8 cellular contexts compared by ENCODE assay signal in genomic region chr4:76305033-76305687, GRCh38. TPM values are rescaled to one million over a fixed set of nuclear protein-coding genes. Genes with fewer than 3 reads are reported as not detected.
DNase-seq lines count a peak whose midpoint lies in the region; ATAC-seq, FAIRE-seq and TF ChIP-seq lines count a peak whose summit lies in the region.

No MANE protein-coding gene starts in this region.

- peak overlapping the region; percentile 51 for H3K4me3 ChIP-seq in CD8-positive, alpha-beta memory T cell (ENCODE audit: low read length)
- H3K4me3 ChIP-seq in PC-3 (ENCODE audit: low read length) (peak overlapping the region; percentile 99), H1 (ENCODE audit: extremely low read depth in 1 of 4, insufficient read depth in 2 of 4, low read depth in 3 of 4, low read length in 4 of 4) (peak overlapping the region in 1 of 4 experiments; percentile 69; a peak in 1 of 8 replicates), ovary (peak overlapping the region; percentile 58)

- no peak overlapping the region for H2BK20ac ChIP-seq in H1 (ENCODE audit: low read length)

- peaks cover 45% of the 10 kb centered on the region for H3K79me2 ChIP-seq in PC-3 (ENCODE audit: low read length)
- H3K79me2 ChIP-seq in H1 (ENCODE audit: control insufficient read depth in 1 of 2, insufficient read depth in 2 of 2, low read length in 2 of 2), result no peaks in the 10 kb centered on the region

- no peak overlapping the region for H4K91ac ChIP-seq in H1 (replicated peaks; ENCODE audit: insufficient read length, low read length)

- TF ChIP-seq RAD21 in H1 (IDR thresholded peaks at IDR 0.05 in 1 of 2, conservative IDR thresholded peaks at IDR 0.05 in 1 of 2; ENCODE audit: low read depth in 2 of 2, low read length in 2 of 2), result no peak

- no peak overlapping the region for H4K8ac ChIP-seq in H1 (ENCODE audit: extremely low read depth, insufficient read depth, low read length)

- CTCF ChIA-PET in CD8-positive, alpha-beta memory T cell (lab: Charles Lee), result interaction anchor here (0.9 to 3.2 kb wide), 3 partner anchors 10 to 73 kb away, joined by 3 to 12 read pairs (median 5); no protein-coding TSS in a partner anchor
- CTCF ChIA-PET in PC-3 (lab: Charles Lee), result interaction anchor here (0.7 kb wide), 1 partner anchor 200 kb away, joined by 3 read pairs; no protein-coding TSS in a partner anchor
- CTCF ChIA-PET in H1 (lab: Charles Lee; ENCODE audit: partially characterized antibody), result interaction anchor here (0.5 to 4.4 kb wide), 11 partner anchors 9 to 520 kb away, joined by 3 to 35 read pairs (median 4); no protein-coding TSS in a partner anchor

- H3K56ac ChIP-seq in H1 (replicated peaks; ENCODE audit: insufficient read length, low read depth, low read length), result no peak overlapping the region

- H2BK120ac ChIP-seq in H1 (replicated peaks; ENCODE audit: low read depth, low read length), result no peak overlapping the region

- no peak overlapping the region; the same call in 1 of the 2 replicates for H2AK5ac ChIP-seq in H1 (ENCODE audit: low read depth, low read length)

- peaks cover 28 to 57% (median 39%) of the 10 kb centered on the region in 3 donors for H3K4me1 Mint-ChIP-seq in CD8-positive, alpha-beta memory T cell

- no peak overlapping the region for H3K23ac ChIP-seq in H1 (ENCODE audit: insufficient read length)

- ATAC-seq in PC-3, result no peak
- no peak for ATAC-seq in GM18870 (IDR thresholded peaks at IDR 0.05; ENCODE audit: unreplicated experiment)

- intact Hi-C loops in PC-3 (cut with micrococcal nuclease), result loop anchor here (10.0 kb wide), 3 partner anchors 70 to 200 kb away; partner anchors contain the start of gene SCARB2
- intact Hi-C loops in ovary (cut with DNase I), result loop anchor here in 1 of 4 donors (10.0 kb wide), 1 partner anchor 110 kb away; no protein-coding TSS in a partner anchor

- H3K36me3 Mint-ChIP-seq in CD8-positive, alpha-beta memory T cell, result peaks cover 0 to 7% (median 0%) of the 10 kb centered on the region in 3 donors

- 0 out of 2 replicates have a peak overlapping the region, but pooled peaks have one; percentile 18 for H2BK12ac ChIP-seq in H1 (ENCODE audit: low read depth, low read length)

- no peak overlapping the region for H3K18ac ChIP-seq in H1 (ENCODE audit: extremely low read depth, low read length)

- H3K27me3 ChIP-seq in CD8-positive, alpha-beta memory T cell (ENCODE audit: insufficient read depth, low read length, poor library complexity, severe bottlenecking), result no peaks in the 10 kb centered on the region
- H3K27me3 ChIP-seq in PC-3 (ENCODE audit: low read length), result no peaks in the 10 kb centered on the region
- peaks cover 2 to 17% (median 11%) of the 10 kb centered on the region in 4 experiments for H3K27me3 ChIP-seq in H1 (replicated peaks in 1 of 4; ENCODE audit: control insufficient read depth in 3 of 4, extremely low read depth in 1 of 4, insufficient read depth in 3 of 4, low read length in 3 of 4)
- no peaks in the 10 kb centered on the region for H3K27me3 ChIP-seq in ovary

- no peaks in the 10 kb centered on the region for H3K9me3 ChIP-seq in CD8-positive, alpha-beta memory T cell (ENCODE audit: low read length)
- no peaks in the 10 kb centered on the region for H3K9me3 ChIP-seq in PC-3 (ENCODE audit: low read length)
- H3K9me3 ChIP-seq in H1 (ENCODE audit: insufficient read depth in 2 of 2, low read depth in 1 of 2, low read length in 1 of 2), result no peaks in the 10 kb centered on the region
- no peaks in the 10 kb centered on the region for H3K9me3 ChIP-seq in ovary

- peaks cover 2 to 9% of the 10 kb centered on the region in 2 donors for H3K27me3 Mint-ChIP-seq in CD8-positive, alpha-beta memory T cell

- peak overlapping the region; percentile 28 for H3K27ac ChIP-seq in CD8-positive, alpha-beta memory T cell (ENCODE audit: low read depth, low read length)
- H3K27ac ChIP-seq in PC-3 (ENCODE audit: low read length), result no peak overlapping the region
- H3K27ac ChIP-seq in H1 (ENCODE audit: low read depth, low read length), result no peak overlapping the region
- H3K27ac ChIP-seq in ovary, result peak overlapping the region in 1 of 2 donors; percentile 84

- H4K20me1 ChIP-seq in PC-3 (ENCODE audit: low read length) (no peaks in the 10 kb centered on the region), H1 (replicated peaks in 1 of 2; ENCODE audit: control insufficient read depth in 1 of 2, insufficient read depth in 2 of 2, low read length in 2 of 2) (peaks cover 0 to 1% of the 10 kb centered on the region in 2 experiments)

- peaks cover 21% of the 10 kb centered on the region for H3K4me1 ChIP-seq in CD8-positive, alpha-beta memory T cell (ENCODE audit: insufficient read depth, low read length)
- peaks cover 39% of the 10 kb centered on the region for H3K4me1 ChIP-seq in PC-3 (ENCODE audit: insufficient read depth, low read length)
- H3K4me1 ChIP-seq in H1 (replicated peaks in 1 of 4; ENCODE audit: control insufficient read depth in 3 of 4, insufficient read depth in 4 of 4, low read length in 3 of 4), result no peaks in the 10 kb centered on the region; a peak in 1 of 7 replicates
- peaks cover 8% of the 10 kb centered on the region for H3K4me1 ChIP-seq in ovary (ENCODE audit: insufficient read depth)

- no peaks in the 10 kb centered on the region for H3K79me1 ChIP-seq in H1 (ENCODE audit: low read depth, low read length)

- TF ChIP-seq EP300 in H1 (IDR thresholded peaks at IDR 0.05; ENCODE audit: borderline replicate concordance in 1 of 2, low read depth in 2 of 2, low read length in 2 of 2), result no peak
- no peak for TF ChIP-seq EP300 in ovary (IDR thresholded peaks at IDR 0.05)

- peak overlapping the region; percentile 23 to 83 (median 42) for H3K27ac Mint-ChIP-seq in CD8-positive, alpha-beta memory T cell

- H3K9me3 Mint-ChIP-seq in CD8-positive, alpha-beta memory T cell, result peaks cover 0 to 1% (median 0%) of the 10 kb centered on the region in 5 donors

- no peak overlapping the region for H2BK15ac ChIP-seq in H1 (ENCODE audit: low read length)

- no TSS peak for BruUV-seq in PC-3 (replicated peaks; lab: Mats Ljungman, UMichigan)

- TF ChIP-seq CTCF in PC-3 (conservative IDR thresholded peaks at IDR 0.05; ENCODE audit: low read depth, low read length) (no peak), H1 (IDR thresholded peaks at IDR 0.05; ENCODE audit: control extremely low read depth in 1 of 3, insufficient read depth in 1 of 3, low read depth in 1 of 3, low read length in 3 of 3) (no peak), ovary (IDR thresholded peaks at IDR 0.05) (no peak)

- H3K9me2 ChIP-seq in PC-3 (replicated peaks; ENCODE audit: low read length), result no peaks in the 10 kb centered on the region

- H2AFZ ChIP-seq in PC-3 (ENCODE audit: low read length) (peak overlapping the region; percentile 92), H1 (ENCODE audit: low read length) (no peak overlapping the region)

- no peaks in the 10 kb centered on the region for H3K36me3 ChIP-seq in CD8-positive, alpha-beta memory T cell (ENCODE audit: insufficient read depth, low read length)
- H3K36me3 ChIP-seq in PC-3 (ENCODE audit: low read depth, low read length), result peaks cover 3% of the 10 kb centered on the region; the same call in 1 of the 2 replicates
- H3K36me3 ChIP-seq in H1 (ENCODE audit: control insufficient read depth in 2 of 4, insufficient read depth in 4 of 4, low read length in 3 of 4), result peaks cover 0 to 4% (median 0%) of the 10 kb centered on the region in 4 experiments; a peak in 2 of 8 replicates
- no peaks in the 10 kb centered on the region for H3K36me3 ChIP-seq in ovary

- peak overlapping the region; percentile 89 for H3K9ac ChIP-seq in PC-3 (ENCODE audit: low read length)
- H3K9ac ChIP-seq in H1 (replicated peaks in 1 of 4; ENCODE audit: extremely low read depth in 1 of 4, low read depth in 3 of 4, low read length in 3 of 4), result no peak overlapping the region

- FAIRE-seq in H1 (lab: Jason Lieb, UNC) (no peak), HTR-8/SVneo (lab: Jason Lieb, UNC) (no peak)

- POLR2A ChIA-PET in CD8-positive, alpha-beta memory T cell (lab: Charles Lee), result no interaction called here
- POLR2A ChIA-PET in PC-3 (lab: Charles Lee; ENCODE audit: unreplicated experiment), result interaction anchor here (0.5 to 0.7 kb wide), 2 partner anchors 41 to 90 kb away, joined by 3 read pairs; no protein-coding TSS in a partner anchor
- POLR2A ChIA-PET in H1 (lab: Charles Lee; ENCODE audit: partially characterized antibody), result interaction anchor here (0.8 to 2.1 kb wide), 5 partner anchors 8 to 125 kb away, joined by 3 to 6 read pairs (median 3); no protein-coding TSS in a partner anchor

- H3K4me2 ChIP-seq in PC-3 (ENCODE audit: low read length), result peak overlapping the region; percentile 81
- peak overlapping the region; percentile 74 to 84; a peak in 3 of 4 replicates for H3K4me2 ChIP-seq in H1 (ENCODE audit: insufficient read depth in 1 of 2, low read depth in 2 of 2, low read length in 2 of 2)

- TF ChIP-seq POLR2A in H1 (IDR thresholded peaks at IDR 0.05; ENCODE audit: control extremely low read depth in 1 of 2, low read depth in 2 of 2, low read length in 2 of 2) (no peak), ovary (IDR thresholded peaks at IDR 0.05) (no peak)

- H3K23me2 ChIP-seq in H1 (ENCODE audit: low read depth, low read length), result peaks cover 8% of the 10 kb centered on the region; the same call in 1 of the 2 replicates

- H3F3A ChIP-seq in PC-3 (ENCODE audit: low read length, unreplicated experiment), result no peaks in the 10 kb centered on the region

- H3K4me3 Mint-ChIP-seq in CD8-positive, alpha-beta memory T cell, result peak overlapping the region; percentile 77 to 91 (median 84)

- H4K5ac ChIP-seq in H1 (ENCODE audit: insufficient read length, low read depth, low read length), result no peak overlapping the region

- 88% methylated on average over 7 of the region's 7 CpGs; no CpG with 5 or more reads in 1 of the 2 experiments for WGBS in H1 (ENCODE audit: extremely low coverage in 1 of 2, insufficient coverage in 1 of 2, insufficient read length in 1 of 2, insufficient replicate concordance in 2 of 2, low coverage in 1 of 2, low lambda C conversion rate in 2 of 2, missing lambda C conversion rate in 1 of 2), 2 experiments
- WGBS in ovary, 3 donors, result 87 to 92% (median 89%) methylated on average over 7 of the region's 7 CpGs

- H3K14ac ChIP-seq in H1 (ENCODE audit: insufficient read length), result no peak overlapping the region

- DNase-seq in CD8-positive, alpha-beta memory T cell, result peak in 1 of 5 donors; percentile 12
- DNase-seq in PC-3 (no peak), H1 (ENCODE audit: low read depth in 1 of 2, low spot score in 2 of 2) (no peak), ovary (no peak), NCI-H2227 (lab: John Stamatoyannopoulos, UW; ENCODE audit: unreplicated experiment) (no peak), HTR-8/SVneo (ENCODE audit: insufficient read length, low spot score) (no peak), iPS-NIHi11 (ENCODE audit: low spot score) (no peak)

- no peak overlapping the region for H2BK5ac ChIP-seq in H1 (ENCODE audit: low read depth, low read length)

- H3K4ac ChIP-seq in H1 (replicated peaks; ENCODE audit: insufficient read length, low read depth, low read length), result no peak overlapping the region

RNA-seq across cellular contexts. Expression of gene STBD1, which starts 1.4 kb away (rescaled TPM):
- total RNA-seq in CD8-positive, alpha-beta memory T cell, result under 1 TPM in 1 of 2 experiments, not detected in 1; 0.26 TPM
- 1.8 TPM for polyA plus RNA-seq in CD8-positive, alpha-beta memory T cell
- 7.3 and 10.9 TPM in 2 replicates for total RNA-seq in PC-3 (2014; rRNA removed)
- 1.4 and 1.7 TPM in 2 replicates for total RNA-seq in H1 (2021; fragmentation: NEBNext Ultra II Directional; extraction: Animal tissue kit (Norgen Biotek cat#: 25700))
- 0.45 and 0.47 TPM in 2 replicates for polyA plus RNA-seq in H1 (2011; rRNA removed)
- polyA plus RNA-seq in H1 (2011; cell fraction: cytosol; rRNA removed), result 0.80 TPM
- 0.46 TPM for polyA plus RNA-seq in H1 (2011; cell fraction: nucleus; rRNA removed)
- polyA plus RNA-seq in H1 (2012, experiment 1 of 2), result 1.6 to 2.6 TPM (median 2.3 TPM) in 4 replicates
- 0.85 TPM for polyA plus RNA-seq in H1 (2012, experiment 2 of 2)
- polyA plus RNA-seq in H1 (2013, experiment 1 of 2), result 1.6 TPM
- 2.4 TPM for polyA plus RNA-seq in H1 (2013, experiment 2 of 2)
- 0.88 and 1.5 TPM in 2 replicates for polyA minus RNA-seq in H1 (2011; rRNA and poly(A)+ RNA removed)
- polyA minus RNA-seq in H1 (2011; cell fraction: cytosol; rRNA and poly(A)+ RNA removed), result 1.0 TPM
- polyA minus RNA-seq in H1 (2011; cell fraction: nucleus; rRNA and poly(A)+ RNA removed), result 0.70 TPM
- total RNA-seq in ovary, result 1 to 10 TPM; 2.1 to 7.0 (median 4.6) TPM
- 1 to 10 TPM; 3.3 to 4.2 TPM for polyA plus RNA-seq in ovary

RNA-seq across cellular contexts. Expression of gene FAM47E, which starts 53.6 kb away (rescaled TPM):
- total RNA-seq in CD8-positive, alpha-beta memory T cell, result not detected
- not detected for polyA plus RNA-seq in CD8-positive, alpha-beta memory T cell
- total RNA-seq in PC-3 (2014; rRNA removed) (0.91 and 0.98 TPM in 2 replicates), ovary (1 to 10 TPM in 5 of 7 donors, under 1 TPM in 2; 0.08 to 8.2 (median 2.3) TPM)
- 1.3 and 1.7 TPM in 2 replicates for total RNA-seq in H1 (2021; fragmentation: NEBNext Ultra II Directional; extraction: Animal tissue kit (Norgen Biotek cat#: 25700))
- polyA plus RNA-seq in H1 (2011; rRNA removed) (1.2 and 1.4 TPM in 2 replicates), ovary (1 to 10 TPM in 1 of 2 donors, under 1 TPM in 1; 0.36 to 1.1 TPM)
- 1.7 TPM for polyA plus RNA-seq in H1 (2011; cell fraction: cytosol; rRNA removed)
- polyA plus RNA-seq in H1 (2011; cell fraction: nucleus; rRNA removed), result 1.4 TPM
- 0.86 to 1.4 TPM (median 0.93 TPM) in 4 replicates for polyA plus RNA-seq in H1 (2012, experiment 1 of 2)
- not detected for polyA plus RNA-seq in H1 (2012, experiment 2 of 2)
- polyA plus RNA-seq in H1 (2013, experiment 1 of 2), result 1.1 TPM
- polyA plus RNA-seq in H1 (2013, experiment 2 of 2), result 0.85 TPM
- polyA minus RNA-seq in H1 (2011; rRNA and poly(A)+ RNA removed), result 1.1 and 1.3 TPM in 2 replicates
- polyA minus RNA-seq in H1 (2011; cell fraction: cytosol; rRNA and poly(A)+ RNA removed), result 1.2 TPM
- polyA minus RNA-seq in H1 (2011; cell fraction: nucleus; rRNA and poly(A)+ RNA removed), result 2.1 TPM
